In genomic region chr6:159109391-159109790, GRCh38 we compare ENCODE assay signal across 20 cellular contexts. TPM values are rescaled to one million over a fixed set of nuclear protein-coding genes. Genes with fewer than 3 reads are reported as not detected.
DNase-seq lines count a peak whose midpoint lies in the region; ATAC-seq and TF ChIP-seq lines count a peak whose summit lies in the region.
"Had no signal": no experiment of that assay in that cellular context is flagged by ENCODE, and none has a peak within 500 bp of the region (broad histone marks: within the 10 kb centered on the region; RNA-seq: fewer than 3 reads in every experiment).

No MANE protein-coding gene starts in this region.

- H3F3A ChIP-seq in GM23248 (ENCODE audit: insufficient read depth), result 0 out of 2 replicates have a peak, but pooled peaks cover 6% of the 10 kb centered on the region

- H3K4me3 Mint-ChIP-seq in naive B cell, result peak overlapping the region in 5 of 8 donors; percentile 4 to 66 (median 27)
- no peak overlapping the region for H3K4me3 Mint-ChIP-seq in activated T-cell treated with anti-CD3 and anti-CD28 coated beads, Interleukin-2, amount 50 U/mL, for 4 hours
- H3K4me3 Mint-ChIP-seq: activated CD4-positive, alpha-beta T cell treated with anti-CD3 and anti-CD28 coated beads for 36 hours; mesothelial cell of epicardium had no signal

- H3K36me3 ChIP-seq in GM23248 (ENCODE audit: low read depth) (no peaks in the 10 kb centered on the region), heart left ventricle (no peaks in the 10 kb centered on the region), brain microvascular endothelial cell (replicated peaks) (no peaks in the 10 kb centered on the region)
- H3K36me3 ChIP-seq: right atrium auricular region, vagina had no signal

- H3K4me1 Mint-ChIP-seq in naive B cell, result peaks cover 63 to 90% (median 77%) of the 10 kb centered on the region in 3 donors
- peaks cover 73% of the 10 kb centered on the region for H3K4me1 Mint-ChIP-seq in activated T-cell treated with anti-CD3 and anti-CD28 coated beads, Interleukin-2, amount 50 U/mL, for 4 hours (ENCODE audit: low read depth)

- in situ Hi-C loops in GM23248 (cut with MboI) (no loop called here), brain microvascular endothelial cell (cut with HindIII; ENCODE audit: low pct_ligation_motif_present, low sequenced_read_pairs) (no loop called here)

- ATAC-seq in naive B cell (ENCODE audit: low read depth in 2 of 2), result no peak
- ATAC-seq in heart left ventricle, result no peak
- ATAC-seq in activated T-cell treated with anti-CD3 and anti-CD28 coated beads, Interleukin-2, amount 50 U/mL, for 4 hours, result no peak
- ATAC-seq: activated CD4-positive, alpha-beta T cell treated with anti-CD3 and anti-CD28 coated beads for 36 hours; Panc1 had no signal

- DNase-seq in CD1c-positive myeloid dendritic cell (ENCODE audit: extremely low spot score) (peak; percentile 52), GM23248 (no peak), naive B cell (no peak), heart left ventricle (no peak), brain microvascular endothelial cell (no peak), AG20443 (ENCODE audit: low spot score) (no peak)
- DNase-seq in activated CD8-positive, alpha-beta memory T cell treated with anti-CD3 and anti-CD28 coated beads, Interleukin-2, amount 50 U/mL, for 48 hours, result peak; percentile 44
- DNase-seq in activated T-cell treated with anti-CD3 and anti-CD28 coated beads, Interleukin-2, amount 50 U/mL, for 4 hours, result no peak
- DNase-seq: amygdala, NCI-H524 treated with DMSO at 0.1 percent for 48 hours, occipital lobe, T1000 had no signal

- intact Hi-C loops in heart left ventricle (cut with DNase I), result loop anchor here in 6 of 10 donors (5.0 to 10.0 kb wide), 7 partner anchors 65 to 405 kb away; partner anchors contain the start of genes RSPH3 (in 2 of the 6) and TAGAP (in 2 of the 6)

- no peaks in the 10 kb centered on the region for H3K36me3 Mint-ChIP-seq in naive B cell
- H3K36me3 Mint-ChIP-seq in activated T-cell treated with anti-CD3 and anti-CD28 coated beads, Interleukin-2, amount 50 U/mL, for 4 hours (ENCODE audit: insufficient read depth), result no peaks in the 10 kb centered on the region
- H3K36me3 Mint-ChIP-seq: mesothelial cell of epicardium had no signal

- H3K9me2 ChIP-seq in GM23248 (ENCODE audit: insufficient read depth), result no peaks in the 10 kb centered on the region

- 0 out of 2 replicates have a peak overlapping the region, but pooled peaks have one; percentile 18 for H2AFZ ChIP-seq in GM23248
- H2AFZ ChIP-seq: hepatocyte had no signal

- H3K27me3 Mint-ChIP-seq in naive B cell, result no peaks in the 10 kb centered on the region
- H3K27me3 Mint-ChIP-seq in activated T-cell treated with anti-CD3 and anti-CD28 coated beads, Interleukin-2, amount 50 U/mL, for 4 hours (ENCODE audit: low read depth), result no peaks in the 10 kb centered on the region
- H3K27me3 Mint-ChIP-seq: activated CD4-positive, alpha-beta T cell treated with anti-CD3 and anti-CD28 coated beads for 36 hours had no signal

- H3K4me1 ChIP-seq in GM23248 (ENCODE audit: insufficient read depth) (peaks cover 7% of the 10 kb centered on the region; the same call in 1 of the 2 replicates), heart left ventricle (peaks cover 0 to 58% (median 5%) of the 10 kb centered on the region in 12 donors)
- H3K4me1 ChIP-seq: right atrium auricular region, vagina had no signal

- H3K27ac Mint-ChIP-seq in naive B cell, result peak overlapping the region; percentile 73 to 98 (median 91)
- H3K27ac Mint-ChIP-seq: activated CD4-positive, alpha-beta T cell treated with anti-CD3 and anti-CD28 coated beads for 36 hours; mesothelial cell of epicardium had no signal

- WGBS in GM23248 (ENCODE audit: low coverage in 1 of 2, low lambda C conversion rate in 2 of 2, missing lambda C conversion rate in 2 of 2), 2 experiments, result 38 to 65% methylated on average over 1 of the region's 1 CpG
- WGBS in heart left ventricle, 4 donors, result 46 to 77% (median 62%) methylated on average over 1 of the region's 1 CpG

- H3K9me3 Mint-ChIP-seq in naive B cell, result no peaks in the 10 kb centered on the region
- no peaks in the 10 kb centered on the region for H3K9me3 Mint-ChIP-seq in activated T-cell treated with anti-CD3 and anti-CD28 coated beads, Interleukin-2, amount 50 U/mL, for 4 hours
- H3K9me3 Mint-ChIP-seq: mesothelial cell of epicardium had no signal

- no peak overlapping the region for H3K27ac ChIP-seq in GM23248
- H3K27ac ChIP-seq in heart left ventricle, result no peak overlapping the region
- no peak overlapping the region for H3K27ac ChIP-seq in brain microvascular endothelial cell
- H3K27ac ChIP-seq: hepatocyte, right atrium auricular region, vagina had no signal

- H3K9me3 ChIP-seq in GM23248 (ENCODE audit: low read depth) (no peaks in the 10 kb centered on the region), heart left ventricle (no peaks in the 10 kb centered on the region)
- H3K9me3 ChIP-seq: right atrium auricular region, vagina had no signal

- no peaks in the 10 kb centered on the region for H3K79me2 ChIP-seq in GM23248 (ENCODE audit: insufficient read depth)
- H3K79me2 ChIP-seq: hepatocyte had no signal

- H3K4me3 ChIP-seq in GM23248 (no peak overlapping the region), heart left ventricle (no peak overlapping the region), brain microvascular endothelial cell (ENCODE audit: low read depth, low read length) (no peak overlapping the region)
- H3K4me3 ChIP-seq: hepatocyte, right atrium auricular region, SK-N-MC, vagina had no signal

- H3K27me3 ChIP-seq in GM23248 (replicated peaks; ENCODE audit: insufficient read depth), result no peaks in the 10 kb centered on the region
- H3K27me3 ChIP-seq in heart left ventricle, result peaks cover 0 to 2% (median 0%) of the 10 kb centered on the region in 9 donors
- no peaks in the 10 kb centered on the region for H3K27me3 ChIP-seq in brain microvascular endothelial cell (replicated peaks)
- H3K27me3 ChIP-seq: hepatocyte, right atrium auricular region, vagina had no signal

- no peak overlapping the region for H3K4me2 ChIP-seq in GM23248 (ENCODE audit: unreplicated experiment)
- H3K4me2 ChIP-seq: hepatocyte had no signal

- TF ChIP-seq CTCF in heart left ventricle (IDR thresholded peaks at IDR 0.05), result no peak
- no peak for TF ChIP-seq CTCF in brain microvascular endothelial cell (IDR thresholded peaks at IDR 0.05; ENCODE audit: low read depth, low read length, missing control alignments)

- no peak overlapping the region for H3K9ac ChIP-seq in GM23248

- H4K20me1 ChIP-seq in GM23248 (ENCODE audit: insufficient read depth), result no peaks in the 10 kb centered on the region

- TF ChIP-seq POLR2A in heart left ventricle (IDR thresholded peaks at IDR 0.05), result no peak

RNA-seq across cellular contexts. Expression of gene FNDC1, which starts 59.8 kb away (rescaled TPM):
- 4.8 and 5.2 TPM in 2 replicates for total RNA-seq in GM23248 (2014; rRNA removed; shearing (Covaris generic))
- polyA plus RNA-seq in GM23248 (2016; fragmentation: Nextera tagmentation; extraction: Ambion mirVana), result 7.8 and 8.6 TPM in 2 replicates
- polyA plus RNA-seq in naive B cell (ENCODE audit: low read depth in 6 of 6), result not detected
- 1 to 10 TPM in 6 of 9 donors, under 1 TPM in 3; 0.51 to 7.5 (median 1.5) TPM for total RNA-seq in heart left ventricle
- polyA plus RNA-seq in heart left ventricle, result under 1 TPM; 0.08 to 0.19 TPM
- total RNA-seq in activated T-cell treated with anti-CD3 and anti-CD28 coated beads, Interleukin-2, amount 50 U/mL, for 4 hours, result under 1 TPM in 1 of 3 donors, not detected in 2; 0.03 TPM
- total RNA-seq: activated CD4-positive, alpha-beta T cell treated with anti-CD3 and anti-CD28 coated beads for 36 hours; G401 had no signal

Comparison
In these comparisons a context has a peak if more than half of its experiments do, and no peak if none do; other contexts are left out.
1. DNase-seq: peak in CD1c-positive myeloid dendritic cell (single experiment) and activated CD8-positive, alpha-beta memory T cell treated with anti-CD3 and anti-CD28 coated beads, Interleukin-2, amount 50 U/mL, for 48 hours (single experiment); none in GM23248 (single experiment), naive B cell (single experiment), heart left ventricle (0 of 5), brain microvascular endothelial cell (single experiment), AG20443 (single experiment) and activated T-cell treated with anti-CD3 and anti-CD28 coated beads, Interleukin-2, amount 50 U/mL, for 4 hours (single experiment).